In the genomic region with DNA sequence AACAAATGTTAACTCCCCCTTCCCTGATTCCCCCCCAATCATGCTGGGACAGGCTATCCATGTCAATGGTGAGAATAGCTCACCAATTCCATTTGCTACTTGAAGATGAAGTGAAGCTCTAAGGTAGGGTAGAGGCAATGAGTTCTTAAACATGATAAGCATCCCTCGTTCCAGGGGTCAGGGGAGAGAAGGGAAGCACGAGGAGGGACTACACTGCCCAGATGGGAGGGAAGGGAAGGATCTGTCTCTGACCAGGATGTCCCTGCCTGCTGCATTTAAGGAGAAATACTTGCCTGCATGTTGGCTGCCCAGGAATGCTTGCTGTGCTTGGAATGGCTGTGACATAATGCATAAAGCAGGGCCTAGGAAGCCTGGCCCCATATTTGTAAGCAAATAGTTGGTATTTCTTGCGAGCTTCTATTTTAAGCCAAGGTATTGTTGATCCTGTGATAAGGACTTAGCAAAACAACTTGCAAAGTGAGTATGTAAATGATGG, we compare ENCODE assay signal across 1 cellular context.
TF ChIP-seq lines count a peak whose summit lies in the region.

No MANE protein-coding gene starts in this region.

TF ChIP-seq in HepG2, 621 proteins besides CTCF, POLR2A, EP300 and RAD21 (continued from another document):
- TF ChIP-seq BCLAF1 (IDR thresholded peaks at IDR 0.05) (no peak), DNMT3B (CRISPR knock-in tag; conservative IDR thresholded peaks at IDR 0.05) (no peak)
TF ChIP-seq in HepG2: peak in this region for 0.
